ENCODE assay signal across 1 cellular context in genomic region chr22:21971858-21972275, GRCh38.
TF ChIP-seq lines count a peak whose summit lies in the region.

No MANE protein-coding gene starts in this region.

TF ChIP-seq in K562, 482 proteins besides CTCF, POLR2A, EP300 and RAD21 (continued from another document and continues in another):
- TF ChIP-seq ARID3B (CRISPR knock-in tag; IDR thresholded peaks at IDR 0.05; ENCODE audit: borderline replicate concordance) (peak; percentile 95), MYBL2 (IDR thresholded peaks at IDR 0.05; ENCODE audit: low read depth) (no peak; the same call in 1 of the 2 replicates), MYBL2 (CRISPR knock-in tag; IDR thresholded peaks at IDR 0.05; ENCODE audit: borderline replicate concordance) (no peak; the same call in 1 of the 2 replicates), NFXL1 (CRISPR knock-in tag; IDR thresholded peaks at IDR 0.05) (no peak), SFPQ (IDR thresholded peaks at IDR 0.05; ENCODE audit: low read depth, low read length) (no peak), ZBTB9 (CRISPR knock-in tag; IDR thresholded peaks at IDR 0.05) (no peak), SRSF9 (IDR thresholded peaks at IDR 0.05; ENCODE audit: borderline replicate concordance, low read depth, low read length) (no peak), TFAM (CRISPR knock-in tag; conservative IDR thresholded peaks at IDR 0.05) (no peak), AFF1 (IDR thresholded peaks at IDR 0.05; ENCODE audit: low read depth in 1 of 2, partially characterized antibody in 2 of 2) (no peak), HDAC1 (IDR thresholded peaks at IDR 0.05) (no peak), BACH1 (tag; IDR thresholded peaks at IDR 0.05) (no peak), ZNF695 (CRISPR knock-in tag; IDR thresholded peaks at IDR 0.05) (no peak), ZNF584 (CRISPR knock-in tag; IDR thresholded peaks at IDR 0.05; ENCODE audit: low read depth) (no peak), ZBTB26 (CRISPR knock-in tag; IDR thresholded peaks at IDR 0.05) (0 out of 2 replicates have a peak, but pooled peaks have one; percentile 36), SMC3 (conservative IDR thresholded peaks at IDR 0.05; ENCODE audit: insufficient read depth, low read depth, low read length) (no peak), ZNF561 (CRISPR knock-in tag; conservative IDR thresholded peaks at IDR 0.05) (no peak), SMAD1 (IDR thresholded peaks at IDR 0.05; ENCODE audit: low read depth, low read length, partially characterized antibody) (no peak), ARNT (IDR thresholded peaks at IDR 0.05) (0 out of 4 replicates have a peak, but pooled peaks of 1 of the 2 experiments have one; percentile 14), CHAMP1 (IDR thresholded peaks at IDR 0.05) (no peak), FUS (optimal IDR thresholded peaks at IDR 0.05; ENCODE audit: low read depth, low read length) (no peak), ZNF134 (CRISPR knock-in tag; conservative IDR thresholded peaks at IDR 0.05) (no peak), KLF16 (IDR thresholded peaks at IDR 0.05) (no peak), HMG20B (CRISPR knock-in tag; IDR thresholded peaks at IDR 0.05) (no peak), ATF6 (CRISPR knock-in tag; IDR thresholded peaks at IDR 0.05) (no peak), DACH1 (IDR thresholded peaks at IDR 0.05; ENCODE audit: partially characterized antibody) (no peak), ZFP91 (CRISPR knock-in tag; IDR thresholded peaks at IDR 0.05) (no peak), RERE (CRISPR knock-in tag; IDR thresholded peaks at IDR 0.05; ENCODE audit: borderline replicate concordance) (no peak), SP2 (IDR thresholded peaks at IDR 0.05; ENCODE audit: extremely low read depth, low read depth, low read length, poor library complexity, severe bottlenecking) (peak; percentile 22), ESRRB (CRISPR knock-in tag; IDR thresholded peaks at IDR 0.05; ENCODE audit: borderline replicate concordance) (no peak), PCBP1 (IDR thresholded peaks at IDR 0.05; ENCODE audit: low read depth, low read length, poor library complexity, severe bottlenecking) (no peak), RBM34 (IDR thresholded peaks at IDR 0.05; ENCODE audit: borderline replicate concordance, insufficient read depth, low read length) (no peak), CBX3 (IDR thresholded peaks at IDR 0.05; ENCODE audit: borderline replicate concordance in 1 of 2, low read length in 2 of 2) (no peak), ZNF830 (CRISPR knock-in tag; IDR thresholded peaks at IDR 0.05) (no peak), ASH1L (IDR thresholded peaks at IDR 0.05; ENCODE audit: borderline replicate concordance, low read depth, partially characterized antibody) (no peak)
